10 cellular contexts compared by ENCODE assay signal in genomic region chr6:154796484-154796883, GRCh38.
"Had no signal": no experiment of that assay in that cellular context is flagged by ENCODE, and none has a peak within 500 bp of the region (broad histone marks: within the 10 kb centered on the region; RNA-seq: fewer than 3 reads in every experiment).

No MANE protein-coding gene starts in this region.

- H3K27me3 ChIP-seq: adrenal gland, dorsolateral prefrontal cortex, neutrophil, tibial nerve, uterus had no signal

- H3K36me3 ChIP-seq: uterus had no signal

- H3K9me3 ChIP-seq: adrenal gland, neutrophil, tibial nerve, uterus had no signal

- DNase-seq: activated effector memory CD4-positive, alpha-beta T cell treated with anti-CD3 and anti-CD28 coated beads, Interleukin-2, amount 50 U/mL, for 16 hours; activated T-cell treated with anti-CD3 and anti-CD28 coated beads for 4 hours; adrenal gland; dorsolateral prefrontal cortex; stimulated activated CD4-positive, alpha-beta T cell treated with anti-CD3 and anti-CD28 coated beads, Interleukin-1b, Interleukin-23, amount 100 ng/mL, for 48 hours; uterus had no signal

- H3K27ac ChIP-seq: adrenal gland, dorsolateral prefrontal cortex, neutrophil, parathyroid adenoma, tibial nerve, uterus had no signal

- ATAC-seq: activated CD4-positive, CD25-positive, alpha-beta regulatory T cell treated with anti-CD3 and anti-CD28 coated beads, Interleukin-2, amount 50 U/mL, for 24 hours had no signal

- H3K4me1 ChIP-seq: parathyroid adenoma, uterus had no signal

- H3K4me3 ChIP-seq: adrenal gland, dorsolateral prefrontal cortex, tibial nerve, uterus had no signal
